30 cellular contexts compared by ENCODE assay signal in genomic region chr17:55340171-55340570, GRCh38.
"Had no signal": no experiment of that assay in that cellular context is flagged by ENCODE, and none has a peak within 500 bp of the region (broad histone marks: within the 10 kb centered on the region; RNA-seq: fewer than 3 reads in every experiment).

No MANE protein-coding gene starts in this region.

- H3K36me3 Mint-ChIP-seq: activated naive CD4-positive, alpha-beta T cell treated with anti-CD3 and anti-CD28 coated beads, Interleukin-2, amount 50 U/mL, for 72 hours had no signal

- H3K27me3 ChIP-seq: body of pancreas, breast epithelium, MG63, Peyer's patch had no signal

- H3K4me1 ChIP-seq: body of pancreas, Peyer's patch had no signal

- H3K4me3 ChIP-seq: body of pancreas, breast epithelium, MG63, Peyer's patch had no signal

- DNase-seq: activated CD4-positive, alpha-beta T cell treated with anti-CD3 and anti-CD28 coated beads, Interleukin-2, amount 10 ng/mL, durations not matched to agents 24 days and 14 days; activated CD4-positive, alpha-beta T cell treated with anti-CD3 and anti-CD28 coated beads, Interleukin-2, amount 50 U/mL, for 4 hours; activated gamma-delta T cell treated with Interleukin-2 at 50 U/mL for 16 hours; activated naive CD4-positive, alpha-beta T cell treated with anti-CD3 and anti-CD28 coated beads for 36 hours; activated T-cell treated with anti-CD3 and anti-CD28 coated beads, Interleukin-2, amount 50 U/mL, for 1 hour; activated T-cell treated with anti-CD3 and anti-CD28 coated beads, Interleukin-2, amount 50 U/mL, for 72 hours; amniotic stem cell; body of pancreas; Kasumi-1; KBM-7; MG63; NCI-H1048; NCI-H1105 treated with DMSO at 0.1 percent for 48 hours; NCI-H1436; NCI-H1694 treated with DMSO at 0.1 percent for 48 hours; NCI-H2029; NCI-H510A; NCI-H526; NCI-H748 treated with DMSO at 0.1 percent for 48 hours; NK-92 treated with Interleukin-12 subunit alpha and Interleukin-12 subunit beta, amount 100 ng/mL, for 24 hours; PC-3; Peyer's patch; RPMI8226; SW 1271; T1000; WERI-Rb-1 had no signal

- H3K9me3 Mint-ChIP-seq: activated CD8-positive, alpha-beta T cell treated with anti-CD3 and anti-CD28 coated beads for 36 hours; activated naive CD4-positive, alpha-beta T cell treated with anti-CD3 and anti-CD28 coated beads for 36 hours; activated naive CD4-positive, alpha-beta T cell treated with anti-CD3 and anti-CD28 coated beads, Interleukin-2, amount 50 U/mL, for 72 hours had no signal

- FAIRE-seq: astrocyte had no signal

- H3K9me3 ChIP-seq: body of pancreas, breast epithelium, MG63, Peyer's patch had no signal

- H3K27ac Mint-ChIP-seq: activated CD8-positive, alpha-beta T cell treated with anti-CD3 and anti-CD28 coated beads for 36 hours; activated naive CD4-positive, alpha-beta T cell treated with anti-CD3 and anti-CD28 coated beads, Interleukin-2, amount 50 U/mL, for 72 hours; activated T-cell treated with anti-CD3 and anti-CD28 coated beads, Interleukin-2, amount 50 U/mL, for 72 hours had no signal

- ATAC-seq: activated CD8-positive, alpha-beta T cell treated with anti-CD3 and anti-CD28 coated beads for 36 hours; activated naive CD4-positive, alpha-beta T cell treated with anti-CD3 and anti-CD28 coated beads, Interleukin-2, amount 50 U/mL, for 72 hours; activated T-cell treated with anti-CD3 and anti-CD28 coated beads, Interleukin-2, amount 50 U/mL, for 72 hours; body of pancreas; PC-3 had no signal

- H3K4me3 Mint-ChIP-seq: activated CD4-positive, alpha-beta T cell treated with anti-CD3 and anti-CD28 coated beads, Interleukin-2, amount 10 ng/mL, durations not matched to agents 24 days and 14 days; activated CD8-positive, alpha-beta T cell treated with anti-CD3 and anti-CD28 coated beads for 36 hours; activated naive CD4-positive, alpha-beta T cell treated with anti-CD3 and anti-CD28 coated beads for 36 hours had no signal

- H3K27ac ChIP-seq: body of pancreas, breast epithelium, Peyer's patch, WERI-Rb-1 had no signal

- H3K36me3 ChIP-seq: breast epithelium, MG63, Peyer's patch, WERI-Rb-1 had no signal
